25 cellular contexts compared by ENCODE assay signal in the genomic region with DNA sequence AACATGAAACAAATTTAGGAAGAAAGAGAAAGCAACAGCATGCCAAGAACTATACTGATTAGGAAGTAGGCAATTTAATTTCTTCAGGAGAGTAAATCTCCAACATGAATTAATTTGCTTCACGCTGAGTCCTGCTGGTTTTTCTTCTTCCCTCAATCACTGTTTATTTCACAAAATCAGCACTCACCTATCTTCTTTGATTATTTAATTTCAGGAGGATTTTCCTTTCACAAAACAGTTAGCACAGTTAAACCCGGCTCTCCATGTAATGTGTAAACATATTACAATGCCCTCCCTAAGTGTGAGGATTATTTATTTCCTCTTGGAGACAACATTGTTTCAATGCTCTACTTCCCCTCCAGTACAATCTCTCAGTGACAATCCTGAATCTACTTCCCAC.
DNase-seq lines count a peak whose midpoint lies in the region; ATAC-seq and TF ChIP-seq lines count a peak whose summit lies in the region.
"Had no signal": no experiment of that assay in that cellular context is flagged by ENCODE, and none has a peak within 500 bp of the region (broad histone marks: within the 10 kb centered on the region; RNA-seq: fewer than 3 reads in every experiment).

No MANE protein-coding gene starts in this region.

- peaks cover 15% of the 10 kb centered on the region for H3K4me1 Mint-ChIP-seq in neural progenitor cell
- H3K4me1 Mint-ChIP-seq: activated naive CD8-positive, alpha-beta T cell treated with anti-CD3 and anti-CD28 coated beads, Interleukin-2, amount 10 ng/mL, durations not matched to agents 7 days and 5 days; activated T-helper 17 cell treated with anti-CD3 and anti-CD28 coated beads, Interleukin-2, amount 50 U/mL, for 72 hours; natural killer cell had no signal

- in situ Hi-C loops in GM23248 (cut with MboI), result no loop called here

- H2AFZ ChIP-seq in GM23248, result peak overlapping the region; percentile 21; the same call in 1 of the 2 replicates
- H2AFZ ChIP-seq in neural progenitor cell (replicated peaks), result no peak overlapping the region

- H3K79me2 ChIP-seq in GM23248 (ENCODE audit: insufficient read depth) (no peaks in the 10 kb centered on the region), neural progenitor cell (ENCODE audit: low read depth) (peaks cover 1% of the 10 kb centered on the region)

- no peaks in the 10 kb centered on the region for H3K36me3 ChIP-seq in GM23248 (ENCODE audit: low read depth)
- H3K36me3 ChIP-seq in neural progenitor cell, result no peaks in the 10 kb centered on the region
- H3K36me3 ChIP-seq: prostate gland, WERI-Rb-1 had no signal

- no peaks in the 10 kb centered on the region for H3K9me2 ChIP-seq in GM23248 (ENCODE audit: insufficient read depth)

- no peak overlapping the region for H3K4me3 Mint-ChIP-seq in neural progenitor cell
- H3K4me3 Mint-ChIP-seq: activated naive CD8-positive, alpha-beta T cell treated with anti-CD3 and anti-CD28 coated beads, Interleukin-2, amount 10 ng/mL, durations not matched to agents 7 days and 5 days; activated T-helper 17 cell treated with anti-CD3 and anti-CD28 coated beads, Interleukin-2, amount 50 U/mL, for 72 hours; brain; CD4-positive, alpha-beta T cell; effector memory CD8-positive, alpha-beta T cell; natural killer cell; T-helper 2 cell treated with Interferon-gamma antibody and Interleukin-4, amounts not matched to agents 5 μg/mL and 100 μg/mL, for 36 hours had no signal

- H3K4me2 ChIP-seq in GM23248 (ENCODE audit: unreplicated experiment) (peak overlapping the region; percentile 43), neural progenitor cell (peak overlapping the region; percentile 17)

- DNase-seq in COR-L47 (lab: John Stamatoyannopoulos, UW) (peak; percentile 67), GM23248 (no peak), neural progenitor cell (ENCODE audit: low spot score) (no peak), EL (no peak), foreskin fibroblast (no peak)
- DNase-seq: activated CD4-positive, alpha-beta T cell treated with anti-CD3 and anti-CD28 coated beads, Interleukin-2, amount 50 U/mL, for 4 hours; activated CD8-positive, alpha-beta memory T cell treated with anti-CD3 and anti-CD28 coated beads, Interleukin-2, amount 50 U/mL, for 4 hours; activated naive CD8-positive, alpha-beta T cell treated with anti-CD3 and anti-CD28 coated beads, Interleukin-2, amount 10 ng/mL, durations not matched to agents 7 days and 5 days; CD4-positive, alpha-beta T cell; DMS79 treated with DMSO at 0.1 percent for 48 hours; effector memory CD8-positive, alpha-beta T cell; KG1; left cardiac atrium; natural killer cell; NCI-H187 treated with DMSO at 0.1 percent for 48 hours; stimulated activated CD4-positive, alpha-beta T cell treated with anti-CD3 and anti-CD28 coated beads, Interleukin-1b, Interleukin-23, amount 100 ng/mL, for 48 hours; substantia nigra; WERI-Rb-1 had no signal

- TF ChIP-seq CTCF in neural progenitor cell (IDR thresholded peaks at IDR 0.05), result no peak
- TF ChIP-seq CTCF in foreskin fibroblast (IDR thresholded peaks at IDR 0.05; ENCODE audit: low read depth, low read length), result no peak

- 83 to 87% methylated on average over 2 of the region's 2 CpGs for WGBS in GM23248 (ENCODE audit: low coverage in 1 of 2, low lambda C conversion rate in 2 of 2, missing lambda C conversion rate in 2 of 2), 2 experiments

- no peak overlapping the region for H3K9ac ChIP-seq in GM23248
- no peak overlapping the region for H3K9ac ChIP-seq in neural progenitor cell

- H3F3A ChIP-seq in GM23248 (ENCODE audit: insufficient read depth) (0 out of 2 replicates have a peak, but pooled peaks cover 15% of the 10 kb centered on the region), neural progenitor cell (ENCODE audit: low read depth) (no peaks in the 10 kb centered on the region)

- peaks cover under 1% of the 10 kb centered on the region for H3K9me3 Mint-ChIP-seq in neural progenitor cell
- H3K9me3 Mint-ChIP-seq: activated naive CD8-positive, alpha-beta T cell treated with anti-CD3 and anti-CD28 coated beads, Interleukin-2, amount 10 ng/mL, durations not matched to agents 7 days and 5 days; activated T-helper 17 cell treated with anti-CD3 and anti-CD28 coated beads, Interleukin-2, amount 50 U/mL, for 72 hours; CD4-positive, alpha-beta T cell; effector memory CD8-positive, alpha-beta T cell; natural killer cell; T-helper 2 cell treated with Interferon-gamma antibody and Interleukin-4, amounts not matched to agents 5 μg/mL and 100 μg/mL, for 36 hours had no signal

- no peak overlapping the region for H3K27ac ChIP-seq in GM23248
- peak overlapping the region; percentile 60 for H3K27ac ChIP-seq in angular gyrus (ENCODE audit: low read depth, low read length)
- H3K27ac ChIP-seq in neural progenitor cell, result no peak overlapping the region
- H3K27ac ChIP-seq: prostate gland, RWPE1 had no signal

- no peak overlapping the region for H3K27ac Mint-ChIP-seq in neural progenitor cell
- H3K27ac Mint-ChIP-seq: activated naive CD8-positive, alpha-beta T cell treated with anti-CD3 and anti-CD28 coated beads, Interleukin-2, amount 10 ng/mL, durations not matched to agents 7 days and 5 days; activated T-helper 17 cell treated with anti-CD3 and anti-CD28 coated beads, Interleukin-2, amount 50 U/mL, for 72 hours; brain; CD4-positive, alpha-beta T cell; effector memory CD8-positive, alpha-beta T cell; natural killer cell; T-helper 2 cell treated with Interferon-gamma antibody and Interleukin-4, amounts not matched to agents 5 μg/mL and 100 μg/mL, for 36 hours had no signal

- H3K4me3 ChIP-seq in GM23248, result no peak overlapping the region
- no peak overlapping the region for H3K4me3 ChIP-seq in neural progenitor cell
- H3K4me3 ChIP-seq in foreskin fibroblast (ENCODE audit: low read depth in 1 of 2, low read length in 2 of 2), result no peak overlapping the region
- H3K4me3 ChIP-seq: prostate gland had no signal

- H3K36me3 Mint-ChIP-seq in neural progenitor cell, result peaks cover 3% of the 10 kb centered on the region
- H3K36me3 Mint-ChIP-seq: activated naive CD8-positive, alpha-beta T cell treated with anti-CD3 and anti-CD28 coated beads, Interleukin-2, amount 10 ng/mL, durations not matched to agents 7 days and 5 days; brain; natural killer cell had no signal

- H4K20me1 ChIP-seq in GM23248 (ENCODE audit: insufficient read depth) (no peaks in the 10 kb centered on the region), neural progenitor cell (ENCODE audit: low read depth) (no peaks in the 10 kb centered on the region)

- H3K27me3 ChIP-seq in GM23248 (replicated peaks; ENCODE audit: insufficient read depth) (no peaks in the 10 kb centered on the region), neural progenitor cell (no peaks in the 10 kb centered on the region)

- H3K27me3 Mint-ChIP-seq in neural progenitor cell (ENCODE audit: insufficient read depth, low read depth), result peaks cover 2% of the 10 kb centered on the region
- H3K27me3 Mint-ChIP-seq: brain had no signal

- peaks cover 11% of the 10 kb centered on the region for H3K4me1 ChIP-seq in GM23248 (ENCODE audit: insufficient read depth)
- H3K4me1 ChIP-seq in neural progenitor cell, result peaks cover 32% of the 10 kb centered on the region
- H3K4me1 ChIP-seq: prostate gland had no signal

- no peak for ATAC-seq in HG03097 (IDR thresholded peaks at IDR 0.05; ENCODE audit: low FRiP score, unreplicated experiment)
- ATAC-seq: activated T-helper 17 cell treated with anti-CD3 and anti-CD28 coated beads, Interleukin-2, amount 50 U/mL, for 72 hours; effector memory CD8-positive, alpha-beta T cell; natural killer cell had no signal

- H3K9me3 ChIP-seq in GM23248 (ENCODE audit: low read depth) (no peaks in the 10 kb centered on the region), neural progenitor cell (ENCODE audit: low read depth) (no peaks in the 10 kb centered on the region)
- H3K9me3 ChIP-seq: prostate gland had no signal
